ENCODE assay signal across 24 cellular contexts in genomic region chr21:45635271-45636151, GRCh38.
"Had no signal": no experiment of that assay in that cellular context is flagged by ENCODE, and none has a peak within 500 bp of the region (broad histone marks: within the 10 kb centered on the region; RNA-seq: fewer than 3 reads in every experiment).

No MANE protein-coding gene starts in this region.

- FAIRE-seq: TTC549 had no signal

- H3K4me3 Mint-ChIP-seq: activated CD8-positive, alpha-beta T cell treated with anti-CD3 and anti-CD28 coated beads, Interleukin-2, amount 10 ng/mL, durations not matched to agents 7 days and 5 days; activated T-helper 1 cell treated with anti-CD3 and anti-CD28 coated beads, Interleukin-12 subunit alpha, Interleukin-12 subunit beta, Interleukin-2, Interleukin-4 antibody, amounts not matched to agents 30 ng/mL and 10 ng/mL and 1 ng/mL, durations not matched to agents 14 hours and 24 hours and 36 hours; dendritic cell treated with granulocyte-macrophage colony-stimulating factor and Interleukin-4, amounts not matched to agents 40 ng/mL and 50 ng/mL, for 4 days; immature natural killer cell; naive thymus-derived CD4-positive, alpha-beta T cell; neural crest cell had no signal

- H3K27ac Mint-ChIP-seq: activated CD8-positive, alpha-beta T cell treated with anti-CD3 and anti-CD28 coated beads, Interleukin-2, amount 10 ng/mL, durations not matched to agents 7 days and 5 days; activated naive CD4-positive, alpha-beta T cell treated with anti-CD3 and anti-CD28 coated beads, Interleukin-2, amount 50 U/mL, for 72 hours; activated T-helper 1 cell treated with anti-CD3 and anti-CD28 coated beads, Interleukin-12 subunit alpha, Interleukin-12 subunit beta, Interleukin-2, Interleukin-4 antibody, amounts not matched to agents 30 ng/mL and 10 ng/mL and 1 ng/mL, durations not matched to agents 14 hours and 24 hours and 36 hours; dendritic cell treated with granulocyte-macrophage colony-stimulating factor and Interleukin-4, amounts not matched to agents 40 ng/mL and 50 ng/mL, for 4 days; immature natural killer cell; naive thymus-derived CD4-positive, alpha-beta T cell had no signal

- H3K4me1 ChIP-seq: lower lobe of right lung, upper lobe of right lung had no signal

- H3K27me3 ChIP-seq: brain microvascular endothelial cell, spleen, upper lobe of right lung had no signal

- H3K9me3 ChIP-seq: lower lobe of right lung, spleen, thoracic aorta, upper lobe of right lung had no signal

- H3K36me3 Mint-ChIP-seq: activated naive CD4-positive, alpha-beta T cell treated with anti-CD3 and anti-CD28 coated beads, Interleukin-2, amount 50 U/mL, for 72 hours; immature natural killer cell; naive thymus-derived CD4-positive, alpha-beta T cell had no signal

- H3K36me3 ChIP-seq: brain microvascular endothelial cell, lower lobe of right lung, spleen, thoracic aorta, upper lobe of right lung, WERI-Rb-1 had no signal

- H3K4me3 ChIP-seq: lower lobe of right lung, upper lobe of right lung had no signal

- H3K27me3 Mint-ChIP-seq: naive thymus-derived CD4-positive, alpha-beta T cell had no signal

- H3K27ac ChIP-seq: brain microvascular endothelial cell, lower lobe of right lung, thoracic aorta, upper lobe of right lung, WERI-Rb-1 had no signal

- ATAC-seq: activated CD8-positive, alpha-beta T cell treated with anti-CD3 and anti-CD28 coated beads, Interleukin-2, amount 10 ng/mL, durations not matched to agents 7 days and 5 days; activated naive CD4-positive, alpha-beta T cell treated with anti-CD3 and anti-CD28 coated beads, Interleukin-2, amount 50 U/mL, for 72 hours; left lobe of liver; lower lobe of right lung; naive thymus-derived CD4-positive, alpha-beta T cell; upper lobe of right lung had no signal

- DNase-seq: activated CD4-positive, alpha-beta T cell treated with anti-CD3 and anti-CD28 coated beads, Interleukin-2, amount 50 U/mL, for 1 hour; activated CD4-positive, CD25-positive, alpha-beta regulatory T cell treated with anti-CD3 and anti-CD28 coated beads, Interleukin-2, amount 50 U/mL, for 72 hours; activated CD8-positive, alpha-beta T cell treated with anti-CD3 and anti-CD28 coated beads, Interleukin-2, amount 10 ng/mL, durations not matched to agents 7 days and 5 days; activated gamma-delta T cell; caudate nucleus; effector CD8-positive, alpha-beta T cell; foreskin melanocyte; immature natural killer cell; lower lobe of right lung; naive thymus-derived CD4-positive, alpha-beta T cell; retina; spleen; stimulated activated CD4-positive, alpha-beta T cell treated with anti-CD3 and anti-CD28 coated beads, Interleukin-4, amount 100 ng/mL, for 24 hours; stimulated activated naive CD4-positive, alpha-beta T cell treated with Interleukin-2 at 50 U/mL for 16 hours; upper lobe of right lung; WERI-Rb-1 had no signal

- H3K9me3 Mint-ChIP-seq: activated naive CD4-positive, alpha-beta T cell treated with anti-CD3 and anti-CD28 coated beads, Interleukin-2, amount 50 U/mL, for 72 hours; activated T-helper 1 cell treated with anti-CD3 and anti-CD28 coated beads, Interleukin-12 subunit alpha, Interleukin-12 subunit beta, Interleukin-2, Interleukin-4 antibody, amounts not matched to agents 30 ng/mL and 10 ng/mL and 1 ng/mL, durations not matched to agents 14 hours and 24 hours and 36 hours; dendritic cell treated with granulocyte-macrophage colony-stimulating factor and Interleukin-4, amounts not matched to agents 40 ng/mL and 50 ng/mL, for 4 days; immature natural killer cell; naive thymus-derived CD4-positive, alpha-beta T cell; neural crest cell had no signal

- H3K4me1 Mint-ChIP-seq: neural crest cell had no signal
